ENCODE assay signal across 8 cellular contexts in the genomic region with DNA sequence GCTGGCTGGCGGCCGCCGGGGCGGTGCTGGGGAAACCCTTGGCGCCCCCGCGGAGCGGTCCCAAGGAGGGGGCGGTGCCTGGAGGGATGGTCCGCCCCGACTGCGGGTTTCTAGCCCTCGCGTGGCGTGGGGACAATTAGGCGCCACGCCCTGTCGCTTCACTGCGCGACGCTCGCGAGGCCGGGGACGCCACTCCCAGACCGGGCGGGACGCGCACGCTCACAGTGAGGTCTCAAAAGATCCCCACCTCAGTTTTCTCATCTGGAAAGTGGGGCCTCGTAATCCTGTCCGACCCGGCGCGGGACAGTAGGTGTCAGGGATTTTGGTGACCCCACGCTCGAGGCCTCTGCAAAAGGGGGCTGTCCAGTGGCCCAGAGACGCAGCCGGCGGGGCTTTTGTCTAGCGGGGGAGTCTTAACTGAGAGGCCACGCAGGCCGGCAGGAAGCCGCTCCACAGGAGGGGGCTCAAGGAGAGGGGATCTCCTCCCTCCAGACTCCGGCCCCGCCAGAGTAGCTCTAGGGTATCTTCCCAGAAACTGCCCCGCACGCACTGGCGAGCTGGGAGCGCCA. TPM values are rescaled to one million over a fixed set of nuclear protein-coding genes. Genes with fewer than 3 reads are reported as not detected.
A peak's percentile ranks its signal among the peaks of the same experiment; 100 is the strongest.
DNase-seq lines count a peak whose midpoint lies in the region; ATAC-seq and TF ChIP-seq lines count a peak whose summit lies in the region.

No MANE protein-coding gene starts in this region.

- peak; percentile 15 for DNase-seq in NCI-H1105 treated with DMSO at 0.1 percent for 48 hours (lab: John Stamatoyannopoulos, UW)
- DNase-seq in NCI-H1105 (lab: John Stamatoyannopoulos, UW) = no peak
- DNase-seq in NCI-H345 treated with DMSO at 0.1 percent for 48 hours (lab: John Stamatoyannopoulos, UW; ENCODE audit: unreplicated experiment) = peak; percentile 23
- DNase-seq in activated CD4-positive, alpha-beta T cell treated with anti-CD3 and anti-CD28 coated beads, Interleukin-2, amount 50 U/mL, for 1 hour = peak; percentile 90
- peak in 9 of 10 donors; percentile 57 to 88 (median 75) for DNase-seq in dorsolateral prefrontal cortex
- peak; percentile 85 for DNase-seq in medulla oblongata (ENCODE audit: extremely low spot score)
- DNase-seq in stimulated activated CD4-positive, alpha-beta T cell treated with anti-CD3 and anti-CD28 coated beads, TNF-alpha, amount 100 ng/mL, for 48 hours (ENCODE audit: low read depth in 3 of 3) = peak; percentile 63 to 81 (median 71)

- peak overlapping the region; percentile 65 to 100 (median 98) for H3K4me3 ChIP-seq in dorsolateral prefrontal cortex

- ATAC-seq in HG02870 (IDR thresholded peaks at IDR 0.05; ENCODE audit: unreplicated experiment) = peak; percentile 49

- intact Hi-C loops in dorsolateral prefrontal cortex (cut with DNase I) = loop anchor here (1.0 to 5.0 kb wide), 6 partner anchors 17 to 623 kb away; a partner anchor contains a TSS

- H3K27me3 ChIP-seq in dorsolateral prefrontal cortex = no peaks in the 10 kb centered on the region

- TF ChIP-seq CTCF in dorsolateral prefrontal cortex (IDR thresholded peaks at IDR 0.05 in 54 of 56, conservative IDR thresholded peaks at IDR 0.05 in 2 of 56; ENCODE audit: low read depth in 1 of 56, partially characterized antibody in 56 of 56) = peak in 5 of 56 donors; percentile 0 to 21 (median 9)

- peak overlapping the region; percentile 62 to 99 (median 96) for H3K27ac ChIP-seq in dorsolateral prefrontal cortex

RNA-seq across cellular contexts. Expression of a gene that starts 0.8 kb away (rescaled TPM):
- 10 to 100 TPM; 41.9 to 96.5 (median 63.3) TPM for total RNA-seq in dorsolateral prefrontal cortex
